ENCODE assay signal across 1 cellular context in the genomic region with DNA sequence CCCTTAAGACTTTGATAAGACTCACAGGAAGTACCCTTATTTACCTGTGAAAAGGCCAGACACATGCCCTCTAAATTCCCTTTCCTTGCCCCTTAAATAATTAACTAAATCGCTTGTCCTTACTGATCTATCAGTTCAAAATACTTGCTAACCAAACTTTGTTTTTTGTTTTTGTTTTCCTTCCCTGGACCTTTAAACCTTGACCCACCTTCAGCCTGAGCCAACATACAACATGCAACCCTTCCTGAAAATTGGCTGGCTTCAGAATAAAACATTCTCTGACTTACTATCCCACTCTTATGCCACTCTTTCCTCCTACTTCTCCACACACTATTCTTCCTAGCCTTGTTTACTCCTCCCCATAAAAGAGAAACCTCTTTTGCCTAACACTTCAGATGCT.
TF ChIP-seq lines count a peak whose summit lies in the region.

No MANE protein-coding gene starts in this region.

TF ChIP-seq in GM23338, 12 proteins besides CTCF, POLR2A, EP300 and RAD21 (continued from another document):
- TF ChIP-seq, protein P1, sequence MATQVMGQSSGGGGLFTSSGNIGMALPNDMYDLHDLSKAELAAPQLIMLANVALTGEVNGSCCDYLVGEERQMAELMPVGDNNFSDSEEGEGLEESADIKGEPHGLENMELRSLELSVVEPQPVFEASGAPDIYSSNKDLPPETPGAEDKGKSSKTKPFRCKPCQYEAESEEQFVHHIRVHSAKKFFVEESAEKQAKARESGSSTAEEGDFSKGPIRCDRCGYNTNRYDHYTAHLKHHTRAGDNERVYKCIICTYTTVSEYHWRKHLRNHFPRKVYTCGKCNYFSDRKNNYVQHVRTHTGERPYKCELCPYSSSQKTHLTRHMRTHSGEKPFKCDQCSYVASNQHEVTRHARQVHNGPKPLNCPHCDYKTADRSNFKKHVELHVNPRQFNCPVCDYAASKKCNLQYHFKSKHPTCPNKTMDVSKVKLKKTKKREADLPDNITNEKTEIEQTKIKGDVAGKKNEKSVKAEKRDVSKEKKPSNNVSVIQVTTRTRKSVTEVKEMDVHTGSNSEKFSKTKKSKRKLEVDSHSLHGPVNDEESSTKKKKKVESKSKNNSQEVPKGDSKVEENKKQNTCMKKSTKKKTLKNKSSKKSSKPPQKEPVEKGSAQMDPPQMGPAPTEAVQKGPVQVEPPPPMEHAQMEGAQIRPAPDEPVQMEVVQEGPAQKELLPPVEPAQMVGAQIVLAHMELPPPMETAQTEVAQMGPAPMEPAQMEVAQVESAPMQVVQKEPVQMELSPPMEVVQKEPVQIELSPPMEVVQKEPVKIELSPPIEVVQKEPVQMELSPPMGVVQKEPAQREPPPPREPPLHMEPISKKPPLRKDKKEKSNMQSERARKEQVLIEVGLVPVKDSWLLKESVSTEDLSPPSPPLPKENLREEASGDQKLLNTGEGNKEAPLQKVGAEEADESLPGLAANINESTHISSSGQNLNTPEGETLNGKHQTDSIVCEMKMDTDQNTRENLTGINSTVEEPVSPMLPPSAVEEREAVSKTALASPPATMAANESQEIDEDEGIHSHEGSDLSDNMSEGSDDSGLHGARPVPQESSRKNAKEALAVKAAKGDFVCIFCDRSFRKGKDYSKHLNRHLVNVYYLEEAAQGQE (IDR thresholded peaks at IDR 0.05; ENCODE audit: unreplicated experiment) = no peak
- TF ChIP-seq EZH2 (IDR thresholded peaks at IDR 0.05; ENCODE audit: low read depth, unreplicated experiment) = no peak
